27 cellular contexts compared by ENCODE assay signal in genomic region chr10:54096892-54097291, GRCh38.
"Had no signal": no experiment of that assay in that cellular context is flagged by ENCODE, and none has a peak within 500 bp of the region (broad histone marks: within the 10 kb centered on the region; RNA-seq: fewer than 3 reads in every experiment).

No MANE protein-coding gene starts in this region.

- H3K4me1 ChIP-seq: stomach, suprapubic skin, testis, thyroid gland, tibial artery, tibial nerve, transverse colon, upper lobe of left lung, upper lobe of right lung, uterus, vagina had no signal

- H3K9me3 ChIP-seq: stomach, testis, thoracic aorta, thyroid gland, tibial artery, tibial nerve, transverse colon, upper lobe of left lung, upper lobe of right lung, uterus, vagina had no signal

- ATAC-seq: stimulated activated effector memory CD8-positive, alpha-beta T cell treated with anti-CD3 and anti-CD28 coated beads, Interleukin-12 subunit alpha, Interleukin-12 subunit beta, amount 100 ng/mL, for 72 hours; stimulated activated memory B cell treated with anti-CD40 and anti-IgM and Interleukin-4, amounts not matched to agents 10 μg/mL and 1 μg/mL and 100 μg/mL, for 72 hours; stimulated activated naive B cell treated with anti-CD40 and anti-IgM and Interleukin-4, amounts not matched to agents 10 μg/mL and 1 μg/mL and 100 μg/mL, for 72 hours; stimulated activated naive CD8-positive, alpha-beta T cell treated with anti-CD3 and anti-CD28 coated beads, Interleukin-15, amount 100 ng/mL, for 72 hours; stimulated activated naive CD8-positive, alpha-beta T cell treated with anti-CD3 and anti-CD28 coated beads, Interleukin-15, Interleukin-2, amounts not matched to agents 100 U/mL and 50 U/mL, for 24 hours; upper lobe of right lung had no signal

- H3K27me3 ChIP-seq: stomach, suprapubic skin, testis, thyroid gland, tibial artery, tibial nerve, transverse colon, upper lobe of left lung, upper lobe of right lung, uterus, vagina had no signal

- H3K36me3 ChIP-seq: stomach, suprapubic skin, thoracic aorta, thyroid gland, tibial artery, tibial nerve, transverse colon, upper lobe of left lung, upper lobe of right lung, uterus, vagina had no signal

- H3K27ac ChIP-seq: stomach, suprapubic skin, testis, thoracic aorta, thyroid gland, tibial artery, tibial nerve, transverse colon, upper lobe of left lung, upper lobe of right lung, uterus, vagina had no signal

- FAIRE-seq: urothelium cell line had no signal

- DNase-seq: stimulated activated CD4-positive, alpha-beta T cell treated with anti-CD3 and anti-CD28 coated beads, Interleukin-2, amount 100 ng/mL, for 48 hours; stimulated activated CD4-positive, alpha-beta T cell treated with anti-CD3 and anti-CD28 coated beads, Interleukin-4, amount 100 ng/mL, for 1 hour; stimulated activated CD4-positive, alpha-beta T cell treated with anti-CD3 and anti-CD28 coated beads, Interleukin-4, amount 100 ng/mL, for 24 hours; stimulated activated CD4-positive, alpha-beta T cell treated with anti-CD3 and anti-CD28 coated beads, Interleukin-4, amount 100 ng/mL, for 4 hours; stimulated activated CD8-positive, alpha-beta memory T cell treated with anti-CD3 and anti-CD28 coated beads, Interleukin-4, amount 100 ng/mL, for 48 hours; stimulated activated naive B cell treated with anti-CD40 and anti-IgM and Interleukin-4, amounts not matched to agents 10 μg/mL and 1 μg/mL and 100 μg/mL, for 72 hours; stimulated activated naive CD4-positive, alpha-beta T cell; stimulated activated naive CD4-positive, alpha-beta T cell treated with Interleukin-2 at 50 U/mL for 16 hours; stimulated activated naive CD8-positive, alpha-beta T cell treated with anti-CD3 and anti-CD28 coated beads, Interleukin-15, amount 100 ng/mL, for 72 hours; stimulated activated naive CD8-positive, alpha-beta T cell treated with anti-CD3 and anti-CD28 coated beads, Interleukin-15, Interleukin-2, amounts not matched to agents 100 U/mL and 50 U/mL, for 24 hours; stomach; substantia nigra; testis; thyroid gland; tibial artery; transverse colon; trophoblast cell; upper lobe of left lung; upper lobe of right lung; uterus had no signal

- H3K4me3 ChIP-seq: stomach, suprapubic skin, testis, thoracic aorta, thyroid gland, tibial artery, tibial nerve, transverse colon, upper lobe of left lung, upper lobe of right lung, uterus, vagina had no signal
